Comparison of ENCODE assay signal across 11 cellular contexts in genomic region chr18:845152-845819, GRCh38. TPM values are rescaled to one million over a fixed set of nuclear protein-coding genes. Genes with fewer than 3 reads are reported as not detected.
DNase-seq lines count a peak whose midpoint lies in the region; ATAC-seq and TF ChIP-seq lines count a peak whose summit lies in the region.
"Had no signal": no experiment of that assay in that cellular context is flagged by ENCODE, and none has a peak within 500 bp of the region (broad histone marks: within the 10 kb centered on the region; RNA-seq: fewer than 3 reads in every experiment).

No MANE protein-coding gene starts in this region.

- peak overlapping the region; percentile 73 for H3K27ac ChIP-seq in PC-3 (ENCODE audit: low read length)
- H3K27ac ChIP-seq: SJCRH30 had no signal

- H3K4me1 Mint-ChIP-seq in glutamatergic neuron (ENCODE audit: low read depth, unreplicated experiment): no peaks in the 10 kb centered on the region

- no peak overlapping the region for H3K9ac ChIP-seq in PC-3 (ENCODE audit: low read length)

- H3K27me3 Mint-ChIP-seq in glutamatergic neuron (ENCODE audit: unreplicated experiment): peaks cover 5% of the 10 kb centered on the region

- no peaks in the 10 kb centered on the region for H3K9me2 ChIP-seq in PC-3 (replicated peaks; ENCODE audit: low read length)

- BruUV-seq in PC-3 (replicated peaks; lab: Mats Ljungman, UMichigan): no TSS peak

- peak overlapping the region; percentile 62 for H3K4me2 ChIP-seq in PC-3 (ENCODE audit: low read length)

- ATAC-seq in PC-3 (peak; percentile 84), HG03571 (IDR thresholded peaks at IDR 0.05; ENCODE audit: unreplicated experiment) (no peak)

- peak overlapping the region; percentile 42; the same call in 1 of the 2 replicates for H2AFZ ChIP-seq in PC-3 (ENCODE audit: low read length)

- H3K4me3 ChIP-seq in PC-3 (ENCODE audit: low read length): peak overlapping the region; percentile 24; the same call in 1 of the 2 replicates
- H3K4me3 ChIP-seq: SJCRH30 had no signal

- TF ChIP-seq CTCF in PC-3 (conservative IDR thresholded peaks at IDR 0.05; ENCODE audit: low read depth, low read length) (no peak), glutamatergic neuron (IDR thresholded peaks at IDR 0.05; ENCODE audit: partially characterized antibody, unreplicated experiment) (no peak)

- no peaks in the 10 kb centered on the region for H3K79me2 ChIP-seq in PC-3 (ENCODE audit: low read length)

- H4K20me1 ChIP-seq in PC-3 (ENCODE audit: low read length): no peaks in the 10 kb centered on the region

- H3K4me3 Mint-ChIP-seq in glutamatergic neuron (ENCODE audit: unreplicated experiment): no peak overlapping the region

- no peaks in the 10 kb centered on the region for H3K27me3 ChIP-seq in PC-3 (ENCODE audit: low read length)
- H3K27me3 ChIP-seq: SJCRH30 had no signal

- H3K9me3 ChIP-seq in PC-3 (ENCODE audit: low read length): no peaks in the 10 kb centered on the region
- H3K9me3 ChIP-seq: SJCRH30 had no signal

- POLR2A ChIA-PET in PC-3 (lab: Charles Lee; ENCODE audit: unreplicated experiment): no interaction called here

- H3K36me3 ChIP-seq in PC-3 (ENCODE audit: low read depth, low read length): no peaks in the 10 kb centered on the region
- H3K36me3 ChIP-seq: SJCRH30 had no signal

- peaks cover 11% of the 10 kb centered on the region for H3F3A ChIP-seq in PC-3 (ENCODE audit: low read length, unreplicated experiment)

- intact Hi-C loops in PC-3 (cut with micrococcal nuclease): no loop called here

- H3K4me1 ChIP-seq in PC-3 (ENCODE audit: insufficient read depth, low read length): peaks cover 26% of the 10 kb centered on the region

- H3K9me3 Mint-ChIP-seq in glutamatergic neuron (ENCODE audit: unreplicated experiment): peaks cover 3% of the 10 kb centered on the region

- peak; percentile 87 for DNase-seq in EH (ENCODE audit: low read depth)
- DNase-seq in PC-3: peak; percentile 94
- peak; percentile 82 for DNase-seq in fibroblast of gingiva (ENCODE audit: low read depth)
- peak; percentile 34 for DNase-seq in non-pigmented ciliary epithelial cell (ENCODE audit: low read depth)
- no peak for DNase-seq in NCI-H2171 (lab: John Stamatoyannopoulos, UW)
- DNase-seq in glutamatergic neuron: no peak
- DNase-seq in epidermal melanocyte (ENCODE audit: insufficient read length, low spot score): no peak
- DNase-seq: DND-41 had no signal

- H3K27ac Mint-ChIP-seq in glutamatergic neuron (ENCODE audit: unreplicated experiment): no peak overlapping the region

- CTCF ChIA-PET in PC-3 (lab: Charles Lee): no interaction called here

- H3K36me3 Mint-ChIP-seq in glutamatergic neuron (ENCODE audit: unreplicated experiment): no peaks in the 10 kb centered on the region

RNA-seq across cellular contexts. Expression of gene YES1, which starts 33.2 kb away (rescaled TPM):
- total RNA-seq in PC-3 (2014; rRNA removed) (73.5 and 113 TPM in 2 replicates), glutamatergic neuron (ENCODE audit: unreplicated experiment) (17.1 TPM)

RNA-seq across cellular contexts. Expression of gene ADCYAP1, which starts 59.4 kb away (rescaled TPM):
- total RNA-seq in PC-3 (2014; rRNA removed) (0.36 TPM in 1 of 2 replicates, not detected in the other), glutamatergic neuron (ENCODE audit: unreplicated experiment) (16.9 TPM)
- total RNA-seq: chondrocyte had no signal

Comparison
In these comparisons a context has a peak if more than half of its experiments do, and no peak if none do; other contexts are left out.
1. DNase-seq: peak in EH (single experiment), PC-3 (single experiment), fibroblast of gingiva (single experiment) and non-pigmented ciliary epithelial cell (single experiment); none in NCI-H2171 (single experiment), glutamatergic neuron (single experiment) and epidermal melanocyte (single experiment).
2. RNA of gene ADCYAP1, which starts 59.4 kb away (total RNA-seq): 16.9 TPM in glutamatergic neuron (single experiment); 0.36 TPM in PC-3; every median in the first group is over 10 times any median in the second.